9 cellular contexts compared by ENCODE assay signal in genomic region chr14:105026033-105026785, GRCh38. TPM values are rescaled to one million over a fixed set of nuclear protein-coding genes. Genes with fewer than 3 reads are reported as not detected.
DNase-seq lines count a peak whose midpoint lies in the region; ATAC-seq and TF ChIP-seq lines count a peak whose summit lies in the region.
"Had no signal": no experiment of that assay in that cellular context is flagged by ENCODE, and none has a peak within 500 bp of the region (broad histone marks: within the 10 kb centered on the region; RNA-seq: fewer than 3 reads in every experiment).

No MANE protein-coding gene starts in this region.

- no peaks in the 10 kb centered on the region for H3K27me3 ChIP-seq in Loucy (ENCODE audit: insufficient read depth, low read length, poor library complexity, severe bottlenecking)
- H3K27me3 ChIP-seq: thyroid gland had no signal

- no peaks in the 10 kb centered on the region for H3K27me3 Mint-ChIP-seq in activated naive CD8-positive, alpha-beta T cell

- no peak overlapping the region for H3K4me3 ChIP-seq in Loucy (ENCODE audit: low read length, poor library complexity, severe bottlenecking)
- H3K4me3 ChIP-seq: thyroid gland had no signal

- H3K4me1 Mint-ChIP-seq in activated naive CD8-positive, alpha-beta T cell (ENCODE audit: low read depth), result peaks cover 46% of the 10 kb centered on the region

- no peaks in the 10 kb centered on the region for H4K20me1 ChIP-seq in Loucy (ENCODE audit: insufficient read depth, low read length, poor library complexity, severe bottlenecking)

- H3K36me3 ChIP-seq in Loucy (ENCODE audit: insufficient read depth, low read length), result no peaks in the 10 kb centered on the region
- H3K36me3 ChIP-seq: thyroid gland had no signal

- H3K9me2 ChIP-seq in Loucy (replicated peaks; ENCODE audit: low read depth, low read length), result no peaks in the 10 kb centered on the region

- no peaks in the 10 kb centered on the region for H3K9me3 ChIP-seq in Loucy (ENCODE audit: insufficient read depth, low read depth, low read length)
- H3K9me3 ChIP-seq: thyroid gland had no signal

- TF ChIP-seq CTCF in Loucy (conservative IDR thresholded peaks at IDR 0.05; ENCODE audit: low read length), result no peak

- peak overlapping the region; percentile 23 for H3K4me3 Mint-ChIP-seq in activated naive CD8-positive, alpha-beta T cell

- peaks cover 8% of the 10 kb centered on the region for H3K36me3 Mint-ChIP-seq in activated naive CD8-positive, alpha-beta T cell

- peak overlapping the region; percentile 74 for H3K27ac Mint-ChIP-seq in activated naive CD8-positive, alpha-beta T cell

- no peaks in the 10 kb centered on the region for H3F3A ChIP-seq in Loucy (ENCODE audit: low read depth)

- H2AFZ ChIP-seq in Loucy (ENCODE audit: low read length), result no peak overlapping the region

- no peak for DNase-seq in activated CD4-positive, CD25-positive, alpha-beta regulatory T cell (lab: John Stamatoyannopoulos, UW)
- DNase-seq in renal cortical epithelial cell (ENCODE audit: low read depth), result peak; percentile 50
- DNase-seq in NCI-H2029 (lab: John Stamatoyannopoulos, UW), result no peak
- no peak for DNase-seq in NCI-H2196 treated with DMSO at 0.1 percent for 48 hours (lab: John Stamatoyannopoulos, UW; ENCODE audit: unreplicated experiment)
- DNase-seq in UCSD-AML1 (lab: John Stamatoyannopoulos, UW; ENCODE audit: unreplicated experiment), result no peak
- DNase-seq: thyroid gland had no signal

- peaks cover 17% of the 10 kb centered on the region for H3K79me2 ChIP-seq in Loucy (ENCODE audit: insufficient read depth, low read length)

- H3K9me3 Mint-ChIP-seq in activated naive CD8-positive, alpha-beta T cell (ENCODE audit: low read depth), result no peaks in the 10 kb centered on the region

- peak overlapping the region; percentile 59 for H3K4me2 ChIP-seq in Loucy (ENCODE audit: low read depth, low read length, poor library complexity, severe bottlenecking)

- H3K9ac ChIP-seq in Loucy (ENCODE audit: low read depth, low read length, poor library complexity, severe bottlenecking), result peak overlapping the region; percentile 64

- peaks cover 50% of the 10 kb centered on the region for H3K4me1 ChIP-seq in Loucy (ENCODE audit: insufficient read depth, low read length, poor library complexity, severe bottlenecking)

- peak; percentile 63 to 67 for ATAC-seq in activated CD4-positive, CD25-positive, alpha-beta regulatory T cell treated with anti-CD3 and anti-CD28 coated beads, Interleukin-2, amount 50 U/mL, for 24 hours

RNA-seq across cellular contexts. Expression of gene CDCA4, which starts 5.3 kb away (rescaled TPM):
- total RNA-seq in renal cortical epithelial cell, result 8.8 and 43.6 TPM in 2 replicates

RNA-seq across cellular contexts. Expression of gene GPR132, which starts 39.0 kb away (rescaled TPM):
- total RNA-seq in renal cortical epithelial cell, result 0.30 and 2.1 TPM in 2 replicates

RNA-seq across cellular contexts. Expression of gene CLBA1, which starts 40.6 kb away (rescaled TPM):
- total RNA-seq in renal cortical epithelial cell, result 8.7 and 17.8 TPM in 2 replicates

RNA-seq across cellular contexts. Expression of gene AHNAK2, which starts 48.0 kb away (rescaled TPM):
- 33.2 and 60.5 TPM in 2 replicates for total RNA-seq in renal cortical epithelial cell
